In genomic region chr6:107459283-107460073, GRCh38 we compare ENCODE assay signal across 8 cellular contexts. TPM values are rescaled to one million over a fixed set of nuclear protein-coding genes. Genes with fewer than 3 reads are reported as not detected.
DNase-seq lines count a peak whose midpoint lies in the region; ATAC-seq and TF ChIP-seq lines count a peak whose summit lies in the region.

Gene PDSS2, minus strand, starts transcription at chr6:107459564. Its CDS starts 279 bp downstream, at chr6:107459285.

- H3K9me2 ChIP-seq in PC-3 (replicated peaks; ENCODE audit: low read length), result no peaks in the 10 kb centered on the region

- peak; percentile 49 for TF ChIP-seq CTCF in PC-3 (conservative IDR thresholded peaks at IDR 0.05; ENCODE audit: low read depth, low read length)

- TF ChIP-seq POLR2A in erythroblast (IDR thresholded peaks at IDR 0.05; ENCODE audit: low read length), result peak; percentile 97

- H3K79me2 ChIP-seq in PC-3 (ENCODE audit: low read length), result peaks cover 31% of the 10 kb centered on the region

- H3K36me3 ChIP-seq in PC-3 (ENCODE audit: low read depth, low read length) (no peaks in the 10 kb centered on the region), mucosa of rectum (ENCODE audit: control insufficient read depth in 2 of 2, insufficient read depth in 2 of 2, low read length in 2 of 2) (no peaks in the 10 kb centered on the region)

- H3K4me1 ChIP-seq in PC-3 (ENCODE audit: insufficient read depth, low read length), result peaks cover 6% of the 10 kb centered on the region; the same call in 1 of the 2 replicates
- peaks cover 0 to 15% of the 10 kb centered on the region in 2 donors for H3K4me1 ChIP-seq in mucosa of rectum (ENCODE audit: control insufficient read depth in 2 of 2, insufficient read depth in 2 of 2, low read length in 2 of 2)

- POLR2A ChIA-PET in PC-3 (lab: Charles Lee; ENCODE audit: unreplicated experiment), result interaction anchor here (0.5 to 0.8 kb wide), 3 partner anchors 344 to 431 kb away, joined by 3 to 5 read pairs (median 3); partner anchors contain the start of gene BEND3

- H4K20me1 ChIP-seq in PC-3 (ENCODE audit: low read length), result no peaks in the 10 kb centered on the region

- H3K4me2 ChIP-seq in PC-3 (ENCODE audit: low read length), result peak within 1 kb of the TSS; percentile 90

- DNase-seq in DMS53 treated with DMSO at 0.1 percent for 48 hours (lab: John Stamatoyannopoulos, UW; ENCODE audit: unreplicated experiment), result peak; percentile 90
- DNase-seq in Jurkat, Clone E6-1 (ENCODE audit: low read depth, low spot score), result peak; percentile 96
- DNase-seq in PC-3, result peak; percentile 94
- DNase-seq in activated T-cell treated with anti-CD3 and anti-CD28 coated beads for 48 hours (ENCODE audit: low read depth), result peak; percentile 97
- DNase-seq in erythroblast (lab: John Stamatoyannopoulos, UW), result peak; percentile 97 to 98
- peak; percentile 99 for DNase-seq in stimulated activated CD8-positive, alpha-beta memory T cell treated with anti-CD3 and anti-CD28 coated beads, Interleukin-4, amount 100 ng/mL, for 48 hours

- H3K27me3 ChIP-seq in PC-3 (ENCODE audit: low read length) (no peaks in the 10 kb centered on the region), mucosa of rectum (ENCODE audit: control insufficient read depth in 2 of 2, insufficient read depth in 2 of 2, low read length in 2 of 2) (peaks cover 0 to 1% of the 10 kb centered on the region in 2 donors)

- H3K27ac ChIP-seq in PC-3 (ENCODE audit: low read length) (peak within 1 kb of the TSS; percentile 35), mucosa of rectum (ENCODE audit: low read depth in 2 of 2, low read length in 2 of 2) (peak within 1 kb of the TSS; percentile 94 to 95)

- peak within 1 kb of the TSS; percentile 99 for H2AFZ ChIP-seq in PC-3 (ENCODE audit: low read length)

- peak; percentile 91 for ATAC-seq in GM21619 (IDR thresholded peaks at IDR 0.05; ENCODE audit: unreplicated experiment)
- ATAC-seq in PC-3, result peak; percentile 92

- BruUV-seq in PC-3 (replicated peaks; lab: Mats Ljungman, UMichigan), result TSS peak; percentile 87

- peak within 1 kb of the TSS; percentile 76 for H3K9ac ChIP-seq in PC-3 (ENCODE audit: low read length)
- H3K9ac ChIP-seq in mucosa of rectum (ENCODE audit: low read depth in 1 of 2, low read length in 2 of 2), result peak within 1 kb of the TSS; percentile 90 to 97

- CTCF ChIA-PET in PC-3 (lab: Charles Lee), result interaction anchor here (0.5 to 1.7 kb wide), 4 partner anchors 90 to 206 kb away, joined by 3 to 8 read pairs (median 5); no protein-coding TSS in a partner anchor

- H3K9me3 ChIP-seq in PC-3 (ENCODE audit: low read length) (no peaks in the 10 kb centered on the region), mucosa of rectum (ENCODE audit: control insufficient read depth in 2 of 2, low read length in 2 of 2) (no peaks in the 10 kb centered on the region)

- intact Hi-C loops in PC-3 (cut with micrococcal nuclease), result loop anchor here (2.0 kb wide), 1 partner anchor 141 kb away; no protein-coding TSS in a partner anchor

- peak within 1 kb of the TSS; percentile 97 for H3K4me3 ChIP-seq in Jurkat, Clone E6-1 (ENCODE audit: low read length)
- peak within 1 kb of the TSS; percentile 91 for H3K4me3 ChIP-seq in PC-3 (ENCODE audit: low read length)
- peak within 1 kb of the TSS; percentile 90 to 99 for H3K4me3 ChIP-seq in mucosa of rectum (ENCODE audit: low read length in 2 of 2)

- H3F3A ChIP-seq in PC-3 (ENCODE audit: low read length, unreplicated experiment), result no peaks in the 10 kb centered on the region

RNA-seq across cellular contexts. Expression of gene PDSS2, which starts in this region (rescaled TPM):
- 11.0 TPM for polyA plus RNA-seq in Jurkat, Clone E6-1 (2012; ENCODE audit: insufficient read depth, insufficient read length)
- total RNA-seq in PC-3 (2014; rRNA removed), result 5.4 and 6.6 TPM in 2 replicates

Comparison
In these comparisons a context has a peak if more than half of its experiments do, and no peak if none do; other contexts are left out.
1. Peak in every context shown above with its lines: DNase-seq, ATAC-seq, H3K4me3 ChIP-seq and H3K27ac ChIP-seq.